Comparison of ENCODE assay signal across 9 cellular contexts in the genomic region with DNA sequence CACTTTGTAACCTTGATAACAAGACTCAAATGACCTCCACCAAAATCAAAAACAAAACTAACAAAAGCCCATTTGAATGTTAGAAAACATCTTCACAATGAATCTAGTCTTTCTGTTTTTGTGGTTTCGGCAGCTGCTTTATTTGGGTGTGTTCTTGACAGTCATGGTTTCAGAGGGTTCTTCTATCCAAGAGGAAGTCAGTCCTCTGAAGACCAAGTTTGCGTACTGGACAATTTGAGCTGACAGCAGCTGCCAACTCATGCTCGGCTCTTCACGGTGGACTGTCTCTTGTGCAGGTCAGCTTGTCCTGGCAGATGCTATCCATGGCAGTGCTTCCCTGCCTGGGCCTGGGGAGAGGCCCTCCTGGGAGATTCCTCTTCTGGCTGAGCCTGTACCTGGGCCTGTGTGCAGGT.
DNase-seq lines count a peak whose midpoint lies in the region; ATAC-seq and TF ChIP-seq lines count a peak whose summit lies in the region.
"Had no signal": no experiment of that assay in that cellular context is flagged by ENCODE, and none has a peak within 500 bp of the region (broad histone marks: within the 10 kb centered on the region; RNA-seq: fewer than 3 reads in every experiment).

No MANE protein-coding gene starts in this region.

- H3K27ac ChIP-seq in CD8-positive, alpha-beta memory T cell (ENCODE audit: low read depth, low read length) = no peak overlapping the region

- H3K9me3 ChIP-seq in CD8-positive, alpha-beta memory T cell (ENCODE audit: low read length) = no peaks in the 10 kb centered on the region
- H3K9me3 ChIP-seq in BE2C = no peaks in the 10 kb centered on the region

- peaks cover 6% of the 10 kb centered on the region for H3K4me1 ChIP-seq in CD8-positive, alpha-beta memory T cell (ENCODE audit: insufficient read depth, low read length)
- H3K4me1 ChIP-seq in BE2C = peaks cover 8% of the 10 kb centered on the region

- H3K36me3 ChIP-seq in CD8-positive, alpha-beta memory T cell (ENCODE audit: insufficient read depth, low read length) = no peaks in the 10 kb centered on the region
- H3K36me3 ChIP-seq in BE2C = no peaks in the 10 kb centered on the region

- H3K27me3 Mint-ChIP-seq in CD8-positive, alpha-beta memory T cell = peaks cover 10 to 12% of the 10 kb centered on the region in 2 donors

- H3K9me3 Mint-ChIP-seq in CD8-positive, alpha-beta memory T cell = peaks cover 2 to 14% (median 5%) of the 10 kb centered on the region in 5 donors

- peak overlapping the region in 6 of 8 donors; percentile 21 to 84 (median 66) for H3K27ac Mint-ChIP-seq in CD8-positive, alpha-beta memory T cell

- H3K4me3 Mint-ChIP-seq in CD8-positive, alpha-beta memory T cell = peak overlapping the region in 5 of 7 donors; percentile 9 to 72 (median 46)

- ATAC-seq in GM19395 (IDR thresholded peaks at IDR 0.05; ENCODE audit: unreplicated experiment) = peak; percentile 84
- peak; percentile 64 for ATAC-seq in HG03135 (IDR thresholded peaks at IDR 0.05; ENCODE audit: unreplicated experiment)

- H3K4me1 Mint-ChIP-seq in CD8-positive, alpha-beta memory T cell = peaks cover 18 to 26% (median 20%) of the 10 kb centered on the region in 3 donors

- H3K27me3 ChIP-seq in CD8-positive, alpha-beta memory T cell (ENCODE audit: insufficient read depth, low read length, poor library complexity, severe bottlenecking) = no peaks in the 10 kb centered on the region
- H3K27me3 ChIP-seq in BE2C = no peaks in the 10 kb centered on the region

- POLR2A ChIA-PET in CD8-positive, alpha-beta memory T cell (lab: Charles Lee) = no interaction called here

- CTCF ChIA-PET in CD8-positive, alpha-beta memory T cell (lab: Charles Lee) = interaction anchor here (0.9 kb wide), 1 partner anchor 39 kb away, joined by 3 read pairs; no protein-coding TSS in a partner anchor

- no peak for DNase-seq in CD8-positive, alpha-beta memory T cell
- DNase-seq in cerebellum (ENCODE audit: low spot score) = peak; percentile 10
- DNase-seq in stimulated activated naive CD4-positive, alpha-beta T cell (lab: John Stamatoyannopoulos, UW) = no peak
- DNase-seq in NCI-H82 (lab: John Stamatoyannopoulos, UW) = no peak
- DNase-seq in NCI-H1105 (lab: John Stamatoyannopoulos, UW) = no peak
- no peak for DNase-seq in BE2C
- DNase-seq: NCI-H2171 had no signal

- H3K36me3 Mint-ChIP-seq in CD8-positive, alpha-beta memory T cell = peaks cover 0 to 4% (median 0%) of the 10 kb centered on the region in 3 donors

- H3K4me3 ChIP-seq in CD8-positive, alpha-beta memory T cell (ENCODE audit: low read length) = no peak overlapping the region
- H3K4me3 ChIP-seq in BE2C (ENCODE audit: low read depth, low read length) = no peak overlapping the region

- TF ChIP-seq CTCF in BE2C (IDR thresholded peaks at IDR 0.05; ENCODE audit: low read depth, low read length) = no peak
